In genomic region chr5:116142495-116142894, GRCh38 we compare ENCODE assay signal across 2 cellular contexts.
TF ChIP-seq lines count a peak whose summit lies in the region.

No MANE protein-coding gene starts in this region.

TF ChIP-seq in IMR-90, 13 proteins besides CTCF, POLR2A, EP300 and RAD21:
- TF ChIP-seq ELK1 (IDR thresholded peaks at IDR 0.05; ENCODE audit: borderline replicate concordance, low read depth, low read length) (no peak), MXI1 (IDR thresholded peaks at IDR 0.05; ENCODE audit: borderline replicate concordance, low read depth, low read length) (no peak)

TF ChIP-seq in WTC11, 78 proteins besides CTCF, POLR2A, EP300 and RAD21 (continued from another document):
- TF ChIP-seq, protein P1, sequence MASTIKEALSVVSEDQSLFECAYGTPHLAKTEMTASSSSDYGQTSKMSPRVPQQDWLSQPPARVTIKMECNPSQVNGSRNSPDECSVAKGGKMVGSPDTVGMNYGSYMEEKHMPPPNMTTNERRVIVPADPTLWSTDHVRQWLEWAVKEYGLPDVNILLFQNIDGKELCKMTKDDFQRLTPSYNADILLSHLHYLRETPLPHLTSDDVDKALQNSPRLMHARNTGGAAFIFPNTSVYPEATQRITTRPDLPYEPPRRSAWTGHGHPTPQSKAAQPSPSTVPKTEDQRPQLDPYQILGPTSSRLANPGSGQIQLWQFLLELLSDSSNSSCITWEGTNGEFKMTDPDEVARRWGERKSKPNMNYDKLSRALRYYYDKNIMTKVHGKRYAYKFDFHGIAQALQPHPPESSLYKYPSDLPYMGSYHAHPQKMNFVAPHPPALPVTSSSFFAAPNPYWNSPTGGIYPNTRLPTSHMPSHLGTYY (CRISPR knock-in tag; IDR thresholded peaks at IDR 0.05), result no peak
- no peak for TF ChIP-seq PREB (CRISPR knock-in tag; IDR thresholded peaks at IDR 0.05; ENCODE audit: borderline replicate concordance)
- TF ChIP-seq ZNF317 (CRISPR knock-in tag; IDR thresholded peaks at IDR 0.05; ENCODE audit: borderline replicate concordance, low read depth), result no peak
- no peak for TF ChIP-seq CREB1 (CRISPR knock-in tag; IDR thresholded peaks at IDR 0.05)
- TF ChIP-seq TCF7 (CRISPR knock-in tag; IDR thresholded peaks at IDR 0.05; ENCODE audit: low read depth), result no peak
- no peak for TF ChIP-seq ZNF425 (CRISPR knock-in tag; conservative IDR thresholded peaks at IDR 0.05)
- TF ChIP-seq ZNF263 (CRISPR knock-in tag; IDR thresholded peaks at IDR 0.05; ENCODE audit: low read depth), result no peak
- TF ChIP-seq SMAD4 (CRISPR knock-in tag; IDR thresholded peaks at IDR 0.05), result no peak
- no peak for TF ChIP-seq SMAD3 (CRISPR knock-in tag; IDR thresholded peaks at IDR 0.05; ENCODE audit: borderline replicate concordance)
- TF ChIP-seq KAT7 (CRISPR knock-in tag; IDR thresholded peaks at IDR 0.05; ENCODE audit: borderline replicate concordance), result no peak
- TF ChIP-seq GTF2I (CRISPR knock-in tag; conservative IDR thresholded peaks at IDR 0.05), result no peak
- no peak for TF ChIP-seq IRF2 (CRISPR knock-in tag; IDR thresholded peaks at IDR 0.05; ENCODE audit: borderline replicate concordance, low read depth)
- TF ChIP-seq, protein P2, sequence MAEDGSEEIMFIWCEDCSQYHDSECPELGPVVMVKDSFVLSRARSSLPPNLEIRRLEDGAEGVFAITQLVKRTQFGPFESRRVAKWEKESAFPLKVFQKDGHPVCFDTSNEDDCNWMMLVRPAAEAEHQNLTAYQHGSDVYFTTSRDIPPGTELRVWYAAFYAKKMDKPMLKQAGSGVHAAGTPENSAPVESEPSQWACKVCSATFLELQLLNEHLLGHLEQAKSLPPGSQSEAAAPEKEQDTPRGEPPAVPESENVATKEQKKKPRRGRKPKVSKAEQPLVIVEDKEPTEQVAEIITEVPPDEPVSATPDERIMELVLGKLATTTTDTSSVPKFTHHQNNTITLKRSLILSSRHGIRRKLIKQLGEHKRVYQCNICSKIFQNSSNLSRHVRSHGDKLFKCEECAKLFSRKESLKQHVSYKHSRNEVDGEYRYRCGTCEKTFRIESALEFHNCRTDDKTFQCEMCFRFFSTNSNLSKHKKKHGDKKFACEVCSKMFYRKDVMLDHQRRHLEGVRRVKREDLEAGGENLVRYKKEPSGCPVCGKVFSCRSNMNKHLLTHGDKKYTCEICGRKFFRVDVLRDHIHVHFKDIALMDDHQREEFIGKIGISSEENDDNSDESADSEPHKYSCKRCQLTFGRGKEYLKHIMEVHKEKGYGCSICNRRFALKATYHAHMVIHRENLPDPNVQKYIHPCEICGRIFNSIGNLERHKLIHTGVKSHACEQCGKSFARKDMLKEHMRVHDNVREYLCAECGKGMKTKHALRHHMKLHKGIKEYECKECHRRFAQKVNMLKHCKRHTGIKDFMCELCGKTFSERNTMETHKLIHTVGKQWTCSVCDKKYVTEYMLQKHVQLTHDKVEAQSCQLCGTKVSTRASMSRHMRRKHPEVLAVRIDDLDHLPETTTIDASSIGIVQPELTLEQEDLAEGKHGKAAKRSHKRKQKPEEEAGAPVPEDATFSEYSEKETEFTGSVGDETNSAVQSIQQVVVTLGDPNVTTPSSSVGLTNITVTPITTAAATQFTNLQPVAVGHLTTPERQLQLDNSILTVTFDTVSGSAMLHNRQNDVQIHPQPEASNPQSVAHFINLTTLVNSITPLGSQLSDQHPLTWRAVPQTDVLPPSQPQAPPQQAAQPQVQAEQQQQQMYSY (CRISPR knock-in tag; IDR thresholded peaks at IDR 0.05), result no peak
- TF ChIP-seq CBFB (CRISPR knock-in tag; IDR thresholded peaks at IDR 0.05; ENCODE audit: low read depth), result no peak
- TF ChIP-seq, protein P3, sequence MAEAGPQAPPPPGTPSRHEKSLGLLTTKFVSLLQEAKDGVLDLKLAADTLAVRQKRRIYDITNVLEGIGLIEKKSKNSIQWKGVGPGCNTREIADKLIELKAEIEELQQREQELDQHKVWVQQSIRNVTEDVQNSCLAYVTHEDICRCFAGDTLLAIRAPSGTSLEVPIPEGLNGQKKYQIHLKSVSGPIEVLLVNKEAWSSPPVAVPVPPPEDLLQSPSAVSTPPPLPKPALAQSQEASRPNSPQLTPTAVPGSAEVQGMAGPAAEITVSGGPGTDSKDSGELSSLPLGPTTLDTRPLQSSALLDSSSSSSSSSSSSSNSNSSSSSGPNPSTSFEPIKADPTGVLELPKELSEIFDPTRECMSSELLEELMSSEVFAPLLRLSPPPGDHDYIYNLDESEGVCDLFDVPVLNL (CRISPR knock-in tag; IDR thresholded peaks at IDR 0.05; ENCODE audit: borderline replicate concordance, low read depth), result no peak
- no peak for TF ChIP-seq ARID4B (CRISPR knock-in tag; IDR thresholded peaks at IDR 0.05; ENCODE audit: borderline replicate concordance)
